Comparison of ENCODE assay signal across 1 cellular context in genomic region chr5:151598984-151599383, GRCh38.
TF ChIP-seq lines count a peak whose summit lies in the region.

No MANE protein-coding gene starts in this region.

TF ChIP-seq in H1, 55 proteins besides CTCF, POLR2A, EP300 and RAD21:
- TF ChIP-seq ZNF274 (IDR thresholded peaks at IDR 0.05; ENCODE audit: borderline replicate concordance, extremely low read depth, low read length) (no peak), KDM1A (IDR thresholded peaks at IDR 0.05; ENCODE audit: borderline replicate concordance, low read length) (no peak), SP2 (IDR thresholded peaks at IDR 0.05; ENCODE audit: low read length) (no peak), RNF2 (IDR thresholded peaks at IDR 0.05; ENCODE audit: borderline replicate concordance, low read depth, low read length, missing control alignments, poor library complexity, severe bottlenecking) (no peak), SP4 (IDR thresholded peaks at IDR 0.05; ENCODE audit: low read length) (no peak), SIN3A (conservative IDR thresholded peaks at IDR 0.05 in 1 of 2, IDR thresholded peaks at IDR 0.05 in 1 of 2; ENCODE audit: low read depth in 1 of 2, low read length in 2 of 2) (no peak), BCL11A (IDR thresholded peaks at IDR 0.05; ENCODE audit: low read depth in 2 of 2, low read length in 2 of 2) (no peak), TBP (IDR thresholded peaks at IDR 0.05; ENCODE audit: low read depth, low read length) (no peak), TAF7 (optimal IDR thresholded peaks at IDR 0.05; ENCODE audit: borderline replicate concordance, low read depth, low read length) (no peak), CREB1 (IDR thresholded peaks at IDR 0.05) (no peak), SIRT6 (IDR thresholded peaks at IDR 0.05; ENCODE audit: low read length) (no peak)
- TF ChIP-seq, protein P1, sequence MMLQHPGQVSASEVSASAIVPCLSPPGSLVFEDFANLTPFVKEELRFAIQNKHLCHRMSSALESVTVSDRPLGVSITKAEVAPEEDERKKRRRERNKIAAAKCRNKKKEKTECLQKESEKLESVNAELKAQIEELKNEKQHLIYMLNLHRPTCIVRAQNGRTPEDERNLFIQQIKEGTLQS (IDR thresholded peaks at IDR 0.05; ENCODE audit: insufficient read depth, low read depth, low read length), result no peak
